ENCODE assay signal across 10 cellular contexts in genomic region chr5:134512661-134512999, GRCh38. TPM values are rescaled to one million over a fixed set of nuclear protein-coding genes. Genes with fewer than 3 reads are reported as not detected.
DNase-seq lines count a peak whose midpoint lies in the region; ATAC-seq and TF ChIP-seq lines count a peak whose summit lies in the region.
"Had no signal": no experiment of that assay in that cellular context is flagged by ENCODE, and none has a peak within 500 bp of the region (broad histone marks: within the 10 kb centered on the region; RNA-seq: fewer than 3 reads in every experiment).

No MANE protein-coding gene starts in this region.

- ATAC-seq in heart right ventricle (no peak), Right ventricle myocardium superior (ENCODE audit: poor library complexity) (no peak), esophagus mucosa (no peak)

- H3K27ac ChIP-seq in heart right ventricle (peak overlapping the region in 9 of 10 donors; percentile 19 to 79 (median 60)), mammary epithelial cell (ENCODE audit: insufficient read depth, low read depth, low read length) (no peak overlapping the region)

- DNase-seq in heart right ventricle (no peak), Right ventricle myocardium superior (no peak), mammary epithelial cell (no peak), NCI-H526 treated with DMSO at 0.1 percent for 48 hours (lab: John Stamatoyannopoulos, UW) (no peak), NCI-H1694 (lab: John Stamatoyannopoulos, UW) (no peak)
- no peak for DNase-seq in effector CD8-positive, alpha-beta T cell (lab: John Stamatoyannopoulos, UW)
- DNase-seq: activated CD4-positive, alpha-beta T cell treated with anti-CD3 and anti-CD28 coated beads for 1 hour; NCI-H748 treated with DMSO at 0.1 percent for 48 hours had no signal

- 81 to 83% methylated on average over 5 of the region's 5 CpGs for WGBS in heart right ventricle, 2 donors
- 93% methylated on average over 3 of the region's 5 CpGs for WGBS in mammary epithelial cell (ENCODE audit: low coverage, missing lambda C conversion rate)

- no peaks in the 10 kb centered on the region for H3K27me3 ChIP-seq in heart right ventricle
- H3K27me3 ChIP-seq in mammary epithelial cell (ENCODE audit: insufficient read depth, low read length) = no peaks in the 10 kb centered on the region
- no peaks in the 10 kb centered on the region for H3K27me3 ChIP-seq in mucosa of stomach (ENCODE audit: control insufficient read depth, insufficient read depth, low read length)

- dilution Hi-C loops in mammary epithelial cell (cut with HindIII; ENCODE audit: low sequenced_read_pairs) = loop anchor here (5.0 kb wide), 2 partner anchors 65 to 105 kb away; no protein-coding TSS in a partner anchor

- H4K20me1 ChIP-seq in mammary epithelial cell (ENCODE audit: insufficient read depth, low read length) = no peaks in the 10 kb centered on the region

- no peaks in the 10 kb centered on the region for H3K36me3 ChIP-seq in heart right ventricle
- H3K36me3 ChIP-seq in mammary epithelial cell (ENCODE audit: insufficient read depth, low read length) = no peaks in the 10 kb centered on the region
- no peaks in the 10 kb centered on the region for H3K36me3 ChIP-seq in mucosa of stomach (ENCODE audit: control insufficient read depth, insufficient read depth, low read length)

- no peak overlapping the region for H3K4me2 ChIP-seq in mammary epithelial cell (ENCODE audit: insufficient read depth, low read depth, low read length)

- peak overlapping the region; percentile 76 for H2AFZ ChIP-seq in mammary epithelial cell (ENCODE audit: low read depth, low read length)

- H3K4me3 ChIP-seq in heart right ventricle (no peak overlapping the region), mammary epithelial cell (replicated peaks in 1 of 3; ENCODE audit: insufficient read depth in 1 of 3, low read depth in 2 of 3, low read length in 3 of 3) (no peak overlapping the region), mucosa of stomach (ENCODE audit: low read length) (no peak overlapping the region)

- CTCF ChIA-PET in mammary epithelial cell (lab: Charles Lee; ENCODE audit: low non-redundant PET) = no interaction called here

- H3K9ac ChIP-seq in mammary epithelial cell (ENCODE audit: insufficient read depth, low read length) (no peak overlapping the region), mucosa of stomach (ENCODE audit: low read length) (peak overlapping the region; percentile 48)

- in situ Hi-C loops in mammary epithelial cell (cut with MboI; ENCODE audit: low sequenced_read_pairs in 2 of 2) = loop anchor here in 1 of 2 donors (10.0 kb wide), 1 partner anchor 58 kb away; no protein-coding TSS in a partner anchor

- TF ChIP-seq CTCF in heart right ventricle (IDR thresholded peaks at IDR 0.05) = no peak
- no peak for TF ChIP-seq CTCF in mammary epithelial cell (conservative IDR thresholded peaks at IDR 0.05 in 1 of 2, IDR thresholded peaks at IDR 0.05 in 1 of 2; ENCODE audit: extremely low read depth in 1 of 2, insufficient read depth in 1 of 2, low read depth in 1 of 2, low read length in 2 of 2)

- intact Hi-C loops in heart right ventricle (cut with DNase I) = loop anchor here in 2 of 10 donors (5.0 to 10.0 kb wide), 3 partner anchors 45 to 100 kb away; partner anchors contain the start of gene CDKN2AIPNL (in 1 of the 2)
- intact Hi-C loops in Right ventricle myocardium superior (cut with DNase I) = no loop called here
- intact Hi-C loops in mammary epithelial cell (cut with micrococcal nuclease) = loop anchor here (1.0 to 5.0 kb wide), 4 partner anchors 73 to 210 kb away; partner anchors contain the start of gene UBE2B

- H3K4me1 ChIP-seq in heart right ventricle (peaks cover 4 to 16% (median 14%) of the 10 kb centered on the region in 9 donors), mammary epithelial cell (ENCODE audit: insufficient read depth, low read length) (peaks cover 44% of the 10 kb centered on the region), mucosa of stomach (ENCODE audit: control insufficient read depth, insufficient read depth, low read length) (peaks cover 51% of the 10 kb centered on the region)

- H3K79me2 ChIP-seq in mammary epithelial cell (ENCODE audit: insufficient read depth, low read length) = no peaks in the 10 kb centered on the region

- BruUV-seq in mammary epithelial cell (replicated peaks; lab: Mats Ljungman, UMichigan) = no TSS peak

- no peaks in the 10 kb centered on the region for H3K9me3 ChIP-seq in heart right ventricle
- H3K9me3 ChIP-seq in mammary epithelial cell (replicated peaks; ENCODE audit: insufficient read depth, low read length) = no peaks in the 10 kb centered on the region
- H3K9me3 ChIP-seq in mucosa of stomach (ENCODE audit: control insufficient read depth, low read length) = no peaks in the 10 kb centered on the region

RNA-seq across cellular contexts. Expression of gene JADE2, which starts 12.8 kb away (rescaled TPM):
- total RNA-seq in heart right ventricle = 10 to 100 TPM; 17.9 to 38.5 (median 25.2) TPM
- 1 to 10 TPM; 5.4 to 7.9 TPM for polyA plus RNA-seq in heart right ventricle
- 25.9 TPM for total RNA-seq in Right ventricle myocardium superior
- 10 to 100 TPM; 41.2 to 49.6 TPM for total RNA-seq in mammary epithelial cell
- polyA plus RNA-seq in mammary epithelial cell = 23.5 TPM
- polyA minus RNA-seq in mammary epithelial cell = 50.6 TPM
- 12.9 TPM for total RNA-seq in esophagus mucosa
